In the genomic region with DNA sequence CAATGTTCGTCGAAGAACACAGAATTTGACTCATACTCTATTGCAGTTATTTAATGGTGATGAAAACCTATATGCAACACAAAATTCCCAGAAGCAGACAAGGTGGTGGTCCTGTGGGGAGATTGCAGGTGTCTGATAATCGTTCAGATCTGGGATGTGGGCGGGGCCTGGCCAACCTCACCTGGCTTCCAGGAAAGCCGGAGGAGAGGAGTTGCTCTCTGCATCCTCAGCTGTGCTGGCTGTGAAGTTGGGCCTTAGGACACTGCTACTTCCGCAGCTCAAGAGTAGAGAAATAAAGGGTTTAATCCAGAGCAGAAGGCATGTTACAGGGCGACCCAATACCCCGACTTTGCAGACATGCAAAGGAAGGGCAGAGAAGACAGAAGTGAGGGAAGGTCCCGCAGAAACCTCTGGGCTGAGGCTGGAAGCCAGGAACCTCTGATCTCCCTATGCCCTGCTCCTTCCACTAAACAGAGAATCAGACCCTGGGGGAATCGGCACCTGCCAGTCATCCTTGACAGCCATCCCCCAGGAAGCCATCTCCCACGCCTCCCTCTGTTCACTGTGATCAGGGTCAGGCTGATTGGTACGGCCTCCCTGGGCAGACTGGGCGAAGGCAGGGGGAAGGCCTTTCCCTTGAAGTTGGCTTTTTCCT, we compare ENCODE assay signal across 23 cellular contexts.
"Had no signal": no experiment of that assay in that cellular context is flagged by ENCODE, and none has a peak within 500 bp of the region (broad histone marks: within the 10 kb centered on the region; RNA-seq: fewer than 3 reads in every experiment).

No MANE protein-coding gene starts in this region.

- DNase-seq: colonic mucosa; cortex of kidney; dermis blood vessel endothelial cell; dorsolateral prefrontal cortex; effector CD4-positive, alpha-beta T cell; effector CD8-positive, alpha-beta T cell; effector memory CD4-positive, alpha-beta T cell; effector memory CD8-positive, alpha-beta T cell; endodermal cell; erythroblast; esophagus squamous epithelium; foreskin fibroblast; foreskin keratinocyte; foreskin melanocyte; gastrocnemius medialis; glutamatergic neuron; heart right ventricle had no signal

- H3K27ac ChIP-seq: colonic mucosa, coronary artery, dorsolateral prefrontal cortex, epithelial cell of prostate, esophagus muscularis mucosa, esophagus squamous epithelium, foreskin keratinocyte, gastrocnemius medialis, gastroesophageal sphincter, heart right ventricle had no signal

- ATAC-seq: effector memory CD8-positive, alpha-beta T cell; esophagus mucosa; foreskin keratinocyte; gastrocnemius medialis; gastroesophageal sphincter; heart right ventricle had no signal

- H3K27ac Mint-ChIP-seq: dendritic cell treated with granulocyte-macrophage colony-stimulating factor and Interleukin-4, amounts not matched to agents 40 ng/mL and 50 ng/mL, for 4 days; effector memory CD8-positive, alpha-beta T cell; endodermal cell had no signal

- H3K4me3 ChIP-seq: colonic mucosa, coronary artery, dorsolateral prefrontal cortex, esophagus muscularis mucosa, esophagus squamous epithelium, gastrocnemius medialis, gastroesophageal sphincter, heart right ventricle had no signal

- H3K4me1 ChIP-seq: colonic mucosa, esophagus muscularis mucosa, esophagus squamous epithelium, foreskin keratinocyte, gastrocnemius medialis, gastroesophageal sphincter, heart right ventricle had no signal

- H3K36me3 ChIP-seq: colonic mucosa, esophagus muscularis mucosa, esophagus squamous epithelium, gastrocnemius medialis, gastroesophageal sphincter, heart right ventricle had no signal

- H3K27me3 ChIP-seq: colonic mucosa, foreskin keratinocyte had no signal

- H3K9me3 ChIP-seq: colonic mucosa, esophagus muscularis mucosa, esophagus squamous epithelium, gastrocnemius medialis had no signal

- H3K4me1 Mint-ChIP-seq: endodermal cell had no signal

- H3K27me3 Mint-ChIP-seq: dendritic cell treated with granulocyte-macrophage colony-stimulating factor and Interleukin-4, amounts not matched to agents 40 ng/mL and 50 ng/mL, for 4 days had no signal

- H3K4me3 Mint-ChIP-seq: dendritic cell treated with granulocyte-macrophage colony-stimulating factor and Interleukin-4, amounts not matched to agents 40 ng/mL and 50 ng/mL, for 4 days; effector memory CD8-positive, alpha-beta T cell; endodermal cell had no signal
